Comparison of ENCODE assay signal across 8 cellular contexts in the genomic region with DNA sequence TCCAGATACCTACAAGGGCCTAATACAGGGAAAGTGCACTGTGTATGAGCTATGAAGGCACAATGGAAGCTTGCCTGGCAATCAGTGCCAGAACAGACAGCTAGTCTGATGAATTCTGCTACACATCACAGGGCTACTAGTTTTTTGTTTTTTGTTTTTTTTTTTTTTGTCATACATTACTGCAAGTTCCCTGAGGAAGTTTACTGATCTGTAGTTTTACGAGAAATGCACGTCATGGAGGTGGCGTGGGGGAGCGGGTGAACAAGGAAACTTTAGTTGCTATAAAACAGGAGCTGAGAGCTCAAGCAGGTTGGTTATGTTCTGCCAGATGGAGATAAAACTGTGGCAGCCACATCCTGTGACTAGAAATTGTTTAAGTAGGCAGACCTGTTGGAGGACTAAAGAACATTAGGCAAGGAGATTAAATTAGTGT. TPM values are rescaled to one million over a fixed set of nuclear protein-coding genes. Genes with fewer than 3 reads are reported as not detected.
DNase-seq lines count a peak whose midpoint lies in the region; ATAC-seq and TF ChIP-seq lines count a peak whose summit lies in the region.

No MANE protein-coding gene starts in this region.

- H3K27me3 ChIP-seq in upper lobe of right lung, result no peaks in the 10 kb centered on the region

- H3K36me3 ChIP-seq in upper lobe of right lung, result no peaks in the 10 kb centered on the region

- no peak overlapping the region for H3K4me3 ChIP-seq in upper lobe of right lung

- intact Hi-C loops in upper lobe of right lung (cut with DNase I), result no loop called here

- no peaks in the 10 kb centered on the region for H3K9me3 ChIP-seq in upper lobe of right lung

- peaks cover 36% of the 10 kb centered on the region for H3K4me1 Mint-ChIP-seq in activated T-helper 17 cell treated with anti-CD3 and anti-CD28 coated beads, Interleukin-2, amount 50 U/mL, for 72 hours
- H3K4me1 Mint-ChIP-seq in naive thymus-derived CD8-positive, alpha-beta T cell, result peaks cover 26 to 82% (median 57%) of the 10 kb centered on the region in 4 donors

- H3K36me3 Mint-ChIP-seq in activated T-helper 17 cell treated with anti-CD3 and anti-CD28 coated beads, Interleukin-2, amount 50 U/mL, for 72 hours (ENCODE audit: low read depth), result peaks cover 82% of the 10 kb centered on the region
- H3K36me3 Mint-ChIP-seq in naive thymus-derived CD8-positive, alpha-beta T cell, result peaks cover 0 to 47% (median 9%) of the 10 kb centered on the region in 3 donors

- H3K9me3 Mint-ChIP-seq in activated T-helper 17 cell treated with anti-CD3 and anti-CD28 coated beads, Interleukin-2, amount 50 U/mL, for 72 hours, result no peaks in the 10 kb centered on the region
- no peaks in the 10 kb centered on the region for H3K9me3 Mint-ChIP-seq in naive thymus-derived CD8-positive, alpha-beta T cell

- H3K27ac ChIP-seq in upper lobe of right lung, result peak overlapping the region; percentile 27

- peak overlapping the region; percentile 89 for H3K4me3 Mint-ChIP-seq in activated T-helper 17 cell treated with anti-CD3 and anti-CD28 coated beads, Interleukin-2, amount 50 U/mL, for 72 hours
- H3K4me3 Mint-ChIP-seq in naive thymus-derived CD8-positive, alpha-beta T cell, result peak overlapping the region; percentile 72 to 89 (median 80)

- peak overlapping the region; percentile 94 for H3K27ac Mint-ChIP-seq in activated T-helper 17 cell treated with anti-CD3 and anti-CD28 coated beads, Interleukin-2, amount 50 U/mL, for 72 hours
- H3K27ac Mint-ChIP-seq in naive thymus-derived CD8-positive, alpha-beta T cell, result peak overlapping the region; percentile 83 to 99 (median 98)

- POLR2A ChIA-PET in naive thymus-derived CD8-positive, alpha-beta T cell (lab: Charles Lee), result interaction anchor here (0.6 to 3.9 kb wide), 22 partner anchors 8 to 919 kb away, joined by 3 to 41 read pairs (median 5); a partner anchor contains a TSS

- no peak for TF ChIP-seq CTCF in upper lobe of right lung (IDR thresholded peaks at IDR 0.05)

- peak; percentile 38 for DNase-seq in NK-92 treated with Interleukin-12 subunit alpha and Interleukin-12 subunit beta, amount 100 ng/mL, for 24 hours (lab: John Stamatoyannopoulos, UW)
- peak; percentile 54 to 92 (median 88) for DNase-seq in naive thymus-derived CD8-positive, alpha-beta T cell
- DNase-seq in upper lobe of right lung (peak; percentile 67), NCI-H2081 treated with DMSO at 0.1 percent for 48 hours (lab: John Stamatoyannopoulos, UW) (no peak), NCI-H1092 treated with DMSO at 0.1 percent for 48 hours (lab: John Stamatoyannopoulos, UW) (no peak), kidney tubule cell (ENCODE audit: low spot score) (no peak)

- H3K4me1 ChIP-seq in upper lobe of right lung, result peaks cover 20% of the 10 kb centered on the region

- no peaks in the 10 kb centered on the region for H3K27me3 Mint-ChIP-seq in activated T-helper 17 cell treated with anti-CD3 and anti-CD28 coated beads, Interleukin-2, amount 50 U/mL, for 72 hours
- H3K27me3 Mint-ChIP-seq in naive thymus-derived CD8-positive, alpha-beta T cell, result no peaks in the 10 kb centered on the region

- ATAC-seq in GM21390 (IDR thresholded peaks at IDR 0.05; ENCODE audit: unreplicated experiment), result peak; percentile 23
- ATAC-seq in activated T-helper 17 cell treated with anti-CD3 and anti-CD28 coated beads, Interleukin-2, amount 50 U/mL, for 72 hours (replicated peaks), result peak; percentile 59
- peak; percentile 61 to 83 for ATAC-seq in naive thymus-derived CD8-positive, alpha-beta T cell
- ATAC-seq in upper lobe of right lung, result peak; percentile 43

RNA-seq across cellular contexts. Expression of a gene that starts 17.7 kb away (rescaled TPM):
- 100 to 1,000 TPM; 366 to 421 TPM for total RNA-seq in activated T-helper 17 cell treated with anti-CD3 and anti-CD28 coated beads, Interleukin-2, amount 50 U/mL, for 72 hours
- 100 to 1,000 TPM; 906 to 970 TPM for total RNA-seq in naive thymus-derived CD8-positive, alpha-beta T cell
- 1,000 to 10,000 TPM in 2 of 3 donors, 100 to 1,000 TPM in 1; 980 to 1,253 (median 1,023) TPM for polyA plus RNA-seq in naive thymus-derived CD8-positive, alpha-beta T cell
- 127 TPM for total RNA-seq in upper lobe of right lung

Comparison
In these comparisons a context has a peak if more than half of its experiments do, and no peak if none do; other contexts are left out.
1. DNase-seq: peak in NK-92 treated with Interleukin-12 subunit alpha and Interleukin-12 subunit beta, amount 100 ng/mL, for 24 hours (single experiment), naive thymus-derived CD8-positive, alpha-beta T cell (10 of 10) and upper lobe of right lung (single experiment); none in NCI-H2081 treated with DMSO at 0.1 percent for 48 hours (single experiment), NCI-H1092 treated with DMSO at 0.1 percent for 48 hours (single experiment) and kidney tubule cell (single experiment).
2. Peak in every context shown above with its lines, with median percentiles within 50 percentile points of each other: ATAC-seq.